29 cellular contexts compared by ENCODE assay signal in the genomic region with DNA sequence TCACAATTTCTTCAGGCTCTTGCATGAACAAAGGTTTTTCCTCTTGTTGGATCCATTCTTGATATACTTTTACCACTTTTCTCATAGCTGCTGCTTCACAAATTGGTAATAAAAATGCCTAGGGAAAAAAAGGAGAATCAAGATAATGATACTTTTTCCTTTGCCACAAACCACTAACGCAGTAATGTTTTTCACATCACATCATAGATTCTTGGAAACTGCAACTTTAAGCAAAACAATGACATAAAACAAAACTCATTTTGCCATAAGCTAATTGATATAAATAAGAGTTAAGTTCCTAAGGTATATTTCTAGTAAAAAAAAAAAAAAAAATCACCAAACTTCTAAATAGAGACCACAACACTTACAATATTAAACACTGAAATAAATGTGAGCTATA.
DNase-seq lines count a peak whose midpoint lies in the region; ATAC-seq, FAIRE-seq and TF ChIP-seq lines count a peak whose summit lies in the region.
"Had no signal": no experiment of that assay in that cellular context is flagged by ENCODE, and none has a peak within 500 bp of the region (broad histone marks: within the 10 kb centered on the region; RNA-seq: fewer than 3 reads in every experiment).

No MANE protein-coding gene starts in this region.

- no peak overlapping the region for H3K4me2 ChIP-seq in HepG2 (ENCODE audit: low read depth, low read length)
- H3K4me2 ChIP-seq: PC-9 had no signal

- H3K4me3 ChIP-seq in HepG2 (replicated peaks in 1 of 3; ENCODE audit: insufficient read depth in 1 of 3, low read depth in 2 of 3, low read length in 3 of 3) = no peak overlapping the region
- H3K4me3 ChIP-seq in right lobe of liver = no peak overlapping the region
- H3K4me3 ChIP-seq: GM12878, PC-9 had no signal

- H3K36me3 ChIP-seq in HepG2 (replicated peaks in 1 of 2; ENCODE audit: control insufficient read depth in 1 of 2, insufficient read depth in 2 of 2, low read length in 2 of 2) (peaks cover 15 to 61% of the 10 kb centered on the region in 2 experiments), right lobe of liver (peaks cover 0 to 15% (median 0%) of the 10 kb centered on the region in 4 donors)

- WGBS in HepG2 (ENCODE audit: low lambda C conversion rate) = 98% methylated on average over 1 of the region's 1 CpG
- WGBS in right lobe of liver (ENCODE audit: insufficient coverage, low coverage, low lambda C conversion rate, missing lambda C conversion rate) = 80% methylated on average over 1 of the region's 1 CpG

- H3K9ac ChIP-seq in HepG2 (ENCODE audit: insufficient read depth, low read depth, low read length) = no peak overlapping the region

- H3K27ac Mint-ChIP-seq in activated CD4-positive, alpha-beta T cell treated with anti-CD3 and anti-CD28 coated beads, Interleukin-2, amount 10 ng/mL, durations not matched to agents 7 days and 5 days = peak overlapping the region; percentile 37
- H3K27ac Mint-ChIP-seq in activated T-helper 1 cell treated with anti-CD3 and anti-CD28 coated beads, Interleukin-12 subunit alpha, Interleukin-12 subunit beta, Interleukin-2, Interleukin-4 antibody, amounts not matched to agents 30 ng/mL and 10 ng/mL and 1 ng/mL, durations not matched to agents 14 hours and 24 hours and 36 hours = peak overlapping the region; percentile 49
- H3K27ac Mint-ChIP-seq: CD14-positive monocyte had no signal

- in situ Hi-C loops in HepG2 (cut with HindIII; ENCODE audit: extremely low pct_ligation_motif_present, low pct_unique_long_range_greater_than_20kb) = no loop called here

- intact Hi-C loops in HepG2 (cut with micrococcal nuclease; ENCODE audit: unreplicated experiment) = no loop called here
- intact Hi-C loops in right lobe of liver (cut with DNase I) = no loop called here
- intact Hi-C loops in activated T-helper 1 cell treated with anti-CD3 and anti-CD28 coated beads, Interleukin-12 subunit alpha, Interleukin-12 subunit beta, Interleukin-2, Interleukin-4 antibody, amounts not matched to agents 30 ng/mL and 10 ng/mL and 1 ng/mL, durations not matched to agents 14 hours and 24 hours and 36 hours (cut with micrococcal nuclease) = loop anchor here (1.0 to 10.0 kb wide), 5 partner anchors 53 to 458 kb away; a partner anchor contains a TSS

- no peak for TF ChIP-seq POLR2A in HepG2 (IDR thresholded peaks at IDR 0.05; ENCODE audit: insufficient read depth in 1 of 2, low read depth in 2 of 2, low read length in 2 of 2)
- TF ChIP-seq POLR2A in right lobe of liver (IDR thresholded peaks at IDR 0.05) = no peak

- H3K4me3 Mint-ChIP-seq in activated CD4-positive, alpha-beta T cell treated with anti-CD3 and anti-CD28 coated beads, Interleukin-2, amount 10 ng/mL, durations not matched to agents 7 days and 5 days = no peak overlapping the region
- peak overlapping the region; percentile 41 for H3K4me3 Mint-ChIP-seq in activated T-helper 1 cell treated with anti-CD3 and anti-CD28 coated beads, Interleukin-12 subunit alpha, Interleukin-12 subunit beta, Interleukin-2, Interleukin-4 antibody, amounts not matched to agents 30 ng/mL and 10 ng/mL and 1 ng/mL, durations not matched to agents 14 hours and 24 hours and 36 hours
- H3K4me3 Mint-ChIP-seq: CD14-positive monocyte; CD8-positive, alpha-beta memory T cell had no signal

- H2AFZ ChIP-seq in HepG2 (ENCODE audit: low read length) = no peak overlapping the region
- H2AFZ ChIP-seq: PC-9 had no signal

- FAIRE-seq in HepG2 (lab: Jason Lieb, UNC) = no peak

- TF ChIP-seq EP300 in HepG2 (IDR thresholded peaks at IDR 0.05; ENCODE audit: low read depth in 2 of 2, low read length in 2 of 2) = no peak
- no peak for TF ChIP-seq EP300 in HepG2 (CRISPR knock-in tag; IDR thresholded peaks at IDR 0.05; ENCODE audit: borderline replicate concordance)

- no peaks in the 10 kb centered on the region for H3K9me3 Mint-ChIP-seq in activated CD4-positive, alpha-beta T cell treated with anti-CD3 and anti-CD28 coated beads, Interleukin-2, amount 10 ng/mL, durations not matched to agents 7 days and 5 days
- H3K9me3 Mint-ChIP-seq in activated T-helper 1 cell treated with anti-CD3 and anti-CD28 coated beads, Interleukin-12 subunit alpha, Interleukin-12 subunit beta, Interleukin-2, Interleukin-4 antibody, amounts not matched to agents 30 ng/mL and 10 ng/mL and 1 ng/mL, durations not matched to agents 14 hours and 24 hours and 36 hours = no peaks in the 10 kb centered on the region
- H3K9me3 Mint-ChIP-seq: CD14-positive monocyte; CD8-positive, alpha-beta memory T cell had no signal

- no peaks in the 10 kb centered on the region for H3K9me3 ChIP-seq in HepG2 (ENCODE audit: low read length)
- H3K9me3 ChIP-seq in right lobe of liver = no peaks in the 10 kb centered on the region
- H3K9me3 ChIP-seq: BE2C had no signal

- no peaks in the 10 kb centered on the region for H3K27me3 Mint-ChIP-seq in activated CD4-positive, alpha-beta T cell treated with anti-CD3 and anti-CD28 coated beads, Interleukin-2, amount 10 ng/mL, durations not matched to agents 7 days and 5 days
- no peaks in the 10 kb centered on the region for H3K27me3 Mint-ChIP-seq in activated T-helper 1 cell treated with anti-CD3 and anti-CD28 coated beads, Interleukin-12 subunit alpha, Interleukin-12 subunit beta, Interleukin-2, Interleukin-4 antibody, amounts not matched to agents 30 ng/mL and 10 ng/mL and 1 ng/mL, durations not matched to agents 14 hours and 24 hours and 36 hours (ENCODE audit: insufficient read depth)
- H3K27me3 Mint-ChIP-seq: CD8-positive, alpha-beta memory T cell had no signal

- no peaks in the 10 kb centered on the region for H3K4me1 ChIP-seq in HepG2 (ENCODE audit: insufficient read depth, low read length)
- H3K4me1 ChIP-seq in right lobe of liver = no peaks in the 10 kb centered on the region
- H3K4me1 ChIP-seq: BE2C had no signal

- H3K79me2 ChIP-seq in HepG2 (ENCODE audit: insufficient read depth, low read length) = no peaks in the 10 kb centered on the region

- no peaks in the 10 kb centered on the region for H3K27me3 ChIP-seq in HepG2 (ENCODE audit: control insufficient read depth in 1 of 2, insufficient read depth in 2 of 2, low read length in 2 of 2)
- H3K27me3 ChIP-seq in right lobe of liver = no peaks in the 10 kb centered on the region
- H3K27me3 ChIP-seq: BE2C had no signal

- no peak for TF ChIP-seq RAD21 in HepG2 (CRISPR knock-in tag; IDR thresholded peaks at IDR 0.05)

- no peaks in the 10 kb centered on the region for H4K20me1 ChIP-seq in HepG2 (ENCODE audit: insufficient read depth, low read length)

- peaks cover 25% of the 10 kb centered on the region for H3K36me3 Mint-ChIP-seq in activated CD4-positive, alpha-beta T cell treated with anti-CD3 and anti-CD28 coated beads, Interleukin-2, amount 10 ng/mL, durations not matched to agents 7 days and 5 days (ENCODE audit: low read depth)
- H3K36me3 Mint-ChIP-seq in activated T-helper 1 cell treated with anti-CD3 and anti-CD28 coated beads, Interleukin-12 subunit alpha, Interleukin-12 subunit beta, Interleukin-2, Interleukin-4 antibody, amounts not matched to agents 30 ng/mL and 10 ng/mL and 1 ng/mL, durations not matched to agents 14 hours and 24 hours and 36 hours (ENCODE audit: low read depth) = peaks cover 22% of the 10 kb centered on the region

- ATAC-seq in HepG2 = no peak
- ATAC-seq in right lobe of liver = no peak
- no peak for ATAC-seq in HG02884 (IDR thresholded peaks at IDR 0.05; ENCODE audit: unreplicated experiment)
- ATAC-seq: GM12878, HCT116, Right ventricle myocardium inferior had no signal

- H3K27ac ChIP-seq in HepG2 (ENCODE audit: extremely low read length, insufficient read depth, low read length) (no peak overlapping the region), right lobe of liver (no peak overlapping the region)
- H3K27ac ChIP-seq: HL-60, PC-9 had no signal

- no TSS peak for BruUV-seq in HepG2 (replicated peaks; lab: Mats Ljungman, UMichigan)

- TF ChIP-seq CTCF in HepG2 (CRISPR knock-in tag; IDR thresholded peaks at IDR 0.05) (no peak), right lobe of liver (IDR thresholded peaks at IDR 0.05) (no peak)

- DNase-seq in activated CD4-positive, alpha-beta T cell treated with anti-CD3 and anti-CD28 coated beads, Interleukin-2, amount 10 ng/mL, durations not matched to agents 7 days and 5 days = no peak
- no peak for DNase-seq in activated CD4-positive, alpha-beta T cell treated with anti-CD3 and anti-CD28 coated beads for 48 hours
- DNase-seq in HepG2 (ENCODE audit: low spot score) (no peak), right lobe of liver (no peak), foreskin melanocyte (no peak)
- no peak for DNase-seq in activated T-helper 1 cell treated with anti-CD3 and anti-CD28 coated beads, Interleukin-12 subunit alpha, Interleukin-12 subunit beta, Interleukin-2, Interleukin-4 antibody, amounts not matched to agents 30 ng/mL and 10 ng/mL and 1 ng/mL, durations not matched to agents 14 hours and 24 hours and 36 hours (ENCODE audit: low spot score)
- DNase-seq: 8988T; ACHN; BE2C; CD8-positive, alpha-beta memory T cell; DMS 273 treated with DMSO at 0.1 percent for 48 hours; DMS79; EL; GDM1; NCI-H1048; NCI-H1417; NCI-H1694; NCI-H2029 treated with DMSO at 0.1 percent for 48 hours; NCI-H446 treated with DMSO at 0.1 percent for 48 hours; NCI-H526; NCI-H82; NK-92 treated with Interleukin-12 subunit alpha and Interleukin-12 subunit beta, amount 100 ng/mL, for 24 hours; PC-9 had no signal

- peaks cover 20% of the 10 kb centered on the region for H3K4me1 Mint-ChIP-seq in activated CD4-positive, alpha-beta T cell treated with anti-CD3 and anti-CD28 coated beads, Interleukin-2, amount 10 ng/mL, durations not matched to agents 7 days and 5 days
- H3K4me1 Mint-ChIP-seq in activated T-helper 1 cell treated with anti-CD3 and anti-CD28 coated beads, Interleukin-12 subunit alpha, Interleukin-12 subunit beta, Interleukin-2, Interleukin-4 antibody, amounts not matched to agents 30 ng/mL and 10 ng/mL and 1 ng/mL, durations not matched to agents 14 hours and 24 hours and 36 hours (ENCODE audit: low read depth) = peaks cover 23% of the 10 kb centered on the region
- H3K4me1 Mint-ChIP-seq: CD14-positive monocyte had no signal

- CTCF ChIA-PET in activated CD4-positive, alpha-beta T cell treated with anti-CD3 and anti-CD28 coated beads, Interleukin-2, amount 10 ng/mL, durations not matched to agents 7 days and 5 days (lab: Charles Lee) = no interaction called here
- CTCF ChIA-PET in HepG2 (lab: Yijun Ruan, JAX; ENCODE audit: low intra/inter-chr PET ratio, low total read pairs) = no interaction called here

- POLR2A ChIA-PET in activated CD4-positive, alpha-beta T cell treated with anti-CD3 and anti-CD28 coated beads, Interleukin-2, amount 10 ng/mL, durations not matched to agents 7 days and 5 days (lab: Charles Lee) = no interaction called here
- POLR2A ChIA-PET in HepG2 (lab: Yijun Ruan, JAX) = interaction anchor here (0.7 kb wide), 1 partner anchor 625 kb away, joined by 3 read pairs; no protein-coding TSS in a partner anchor

TF ChIP-seq in HepG2, 621 proteins besides CTCF, POLR2A, EP300 and RAD21 (continues in another document):
- TF ChIP-seq BORCS8-MEF2B (CRISPR knock-in tag; IDR thresholded peaks at IDR 0.05) = no peak
